9 cellular contexts compared by ENCODE assay signal in genomic region chr7:154299736-154300135, GRCh38.
"Had no signal": no experiment of that assay in that cellular context is flagged by ENCODE, and none has a peak within 500 bp of the region (broad histone marks: within the 10 kb centered on the region; RNA-seq: fewer than 3 reads in every experiment).

No MANE protein-coding gene starts in this region.

- H3K4me3 ChIP-seq: GM23338, HAP-1, K562 had no signal

- H3K9me3 ChIP-seq: HAP-1 had no signal

- H2AFZ ChIP-seq: GM23338 had no signal

- H3K4me3 Mint-ChIP-seq: GM23338, HFFc6 had no signal

- H3K36me3 ChIP-seq: HAP-1 had no signal

- H3K4me2 ChIP-seq: GM23338 had no signal

- ATAC-seq: GM23338, HCT116, K562 had no signal

- FAIRE-seq: HTR-8/SVneo, K562 had no signal

- DNase-seq: H7, HFFc6, IMR-90, KG1 had no signal

- H3K9me3 Mint-ChIP-seq: GM23338 had no signal

- H3K4me1 ChIP-seq: HAP-1 had no signal

- H3K27ac Mint-ChIP-seq: GM23338, HFFc6 had no signal
